ENCODE assay signal across 9 cellular contexts in genomic region chr1:183180634-183181056, GRCh38. TPM values are rescaled to one million over a fixed set of nuclear protein-coding genes. Genes with fewer than 3 reads are reported as not detected.
A peak's percentile ranks its signal among the peaks of the same experiment; 100 is the strongest.
DNase-seq lines count a peak whose midpoint lies in the region; ATAC-seq and TF ChIP-seq lines count a peak whose summit lies in the region.
"Had no signal": no experiment of that assay in that cellular context is flagged by ENCODE, and none has a peak within 500 bp of the region (broad histone marks: within the 10 kb centered on the region; RNA-seq: fewer than 3 reads in every experiment).

No MANE protein-coding gene starts in this region.

- no peaks in the 10 kb centered on the region for H3K4me1 Mint-ChIP-seq in T-helper 2 cell treated with Interferon-gamma antibody and Interleukin-4, amounts not matched to agents 5 μg/mL and 100 μg/mL, for 36 hours (ENCODE audit: low read depth)
- H3K4me1 Mint-ChIP-seq in mesothelial cell of epicardium, result peaks cover 16% of the 10 kb centered on the region
- H3K4me1 Mint-ChIP-seq in activated T-cell treated with anti-CD3 and anti-CD28 coated beads, Interleukin-2, amount 50 U/mL, for 24 hours (ENCODE audit: low read depth), result peaks cover 10% of the 10 kb centered on the region

- H3K4me3 ChIP-seq in mammary epithelial cell (replicated peaks in 1 of 3; ENCODE audit: insufficient read depth in 1 of 3, low read depth in 2 of 3, low read length in 3 of 3) (peak overlapping the region in 1 of 3 experiments; percentile 13), BE2C (ENCODE audit: low read depth, low read length) (no peak overlapping the region)

- 13% methylated on average over 3 of the region's 3 CpGs for WGBS in mammary epithelial cell (ENCODE audit: low coverage, missing lambda C conversion rate)

- no peaks in the 10 kb centered on the region for H4K20me1 ChIP-seq in mammary epithelial cell (ENCODE audit: insufficient read depth, low read length)

- H3K4me1 ChIP-seq in mammary epithelial cell (ENCODE audit: insufficient read depth, low read length) (peaks cover 45% of the 10 kb centered on the region), BE2C (peaks cover 6% of the 10 kb centered on the region)

- in situ Hi-C loops in mammary epithelial cell (cut with MboI; ENCODE audit: low sequenced_read_pairs in 2 of 2), result loop anchor here in 1 of 2 donors (10.0 kb wide), 1 partner anchor 156 kb away; the partner anchor contains the start of gene LAMC1

- intact Hi-C loops in mammary epithelial cell (cut with micrococcal nuclease), result loop anchor here (1.0 kb wide), 1 partner anchor 15 kb away; no protein-coding TSS in a partner anchor

- no peaks in the 10 kb centered on the region for H3K36me3 Mint-ChIP-seq in T-helper 2 cell treated with Interferon-gamma antibody and Interleukin-4, amounts not matched to agents 5 μg/mL and 100 μg/mL, for 36 hours (ENCODE audit: low read depth)
- H3K36me3 Mint-ChIP-seq in mesothelial cell of epicardium, result no peaks in the 10 kb centered on the region
- no peaks in the 10 kb centered on the region for H3K36me3 Mint-ChIP-seq in activated T-cell treated with anti-CD3 and anti-CD28 coated beads, Interleukin-2, amount 50 U/mL, for 24 hours (ENCODE audit: low read depth)

- no peaks in the 10 kb centered on the region for H3K27me3 ChIP-seq in mammary epithelial cell (ENCODE audit: insufficient read depth, low read length)
- H3K27me3 ChIP-seq in BE2C, result no peaks in the 10 kb centered on the region

- H3K9me3 Mint-ChIP-seq in T-helper 2 cell treated with Interferon-gamma antibody and Interleukin-4, amounts not matched to agents 5 μg/mL and 100 μg/mL, for 36 hours, result no peaks in the 10 kb centered on the region
- no peaks in the 10 kb centered on the region for H3K9me3 Mint-ChIP-seq in mesothelial cell of epicardium
- H3K9me3 Mint-ChIP-seq in activated T-cell treated with anti-CD3 and anti-CD28 coated beads, Interleukin-2, amount 50 U/mL, for 24 hours, result no peaks in the 10 kb centered on the region

- peaks cover 3% of the 10 kb centered on the region for H3K79me2 ChIP-seq in mammary epithelial cell (ENCODE audit: insufficient read depth, low read length)

- no peak overlapping the region for H3K4me3 Mint-ChIP-seq in T-helper 2 cell treated with Interferon-gamma antibody and Interleukin-4, amounts not matched to agents 5 μg/mL and 100 μg/mL, for 36 hours
- no peak overlapping the region for H3K4me3 Mint-ChIP-seq in mesothelial cell of epicardium
- no peak overlapping the region for H3K4me3 Mint-ChIP-seq in activated T-cell treated with anti-CD3 and anti-CD28 coated beads, Interleukin-2, amount 50 U/mL, for 24 hours

- peaks cover 3% of the 10 kb centered on the region for H3K27me3 Mint-ChIP-seq in T-helper 2 cell treated with Interferon-gamma antibody and Interleukin-4, amounts not matched to agents 5 μg/mL and 100 μg/mL, for 36 hours (ENCODE audit: low read depth)
- H3K27me3 Mint-ChIP-seq in mesothelial cell of epicardium (ENCODE audit: low read depth), result no peaks in the 10 kb centered on the region
- peaks cover 13% of the 10 kb centered on the region for H3K27me3 Mint-ChIP-seq in activated T-cell treated with anti-CD3 and anti-CD28 coated beads, Interleukin-2, amount 50 U/mL, for 24 hours

- TF ChIP-seq CTCF in mammary epithelial cell (conservative IDR thresholded peaks at IDR 0.05 in 1 of 2, IDR thresholded peaks at IDR 0.05 in 1 of 2; ENCODE audit: extremely low read depth in 1 of 2, insufficient read depth in 1 of 2, low read depth in 1 of 2, low read length in 2 of 2) (no peak), mesothelial cell of epicardium (IDR thresholded peaks at IDR 0.05; ENCODE audit: unreplicated experiment) (no peak), BE2C (IDR thresholded peaks at IDR 0.05; ENCODE audit: low read depth, low read length) (no peak)

- no peak overlapping the region for H3K27ac Mint-ChIP-seq in T-helper 2 cell treated with Interferon-gamma antibody and Interleukin-4, amounts not matched to agents 5 μg/mL and 100 μg/mL, for 36 hours
- peak overlapping the region; percentile 87 for H3K27ac Mint-ChIP-seq in mesothelial cell of epicardium
- no peak overlapping the region for H3K27ac Mint-ChIP-seq in activated T-cell treated with anti-CD3 and anti-CD28 coated beads, Interleukin-2, amount 50 U/mL, for 24 hours

- dilution Hi-C loops in mammary epithelial cell (cut with HindIII; ENCODE audit: low sequenced_read_pairs), result no loop called here

- no peaks in the 10 kb centered on the region for H3K36me3 ChIP-seq in mammary epithelial cell (ENCODE audit: insufficient read depth, low read length)
- H3K36me3 ChIP-seq in BE2C, result no peaks in the 10 kb centered on the region

- H3K9ac ChIP-seq in mammary epithelial cell (ENCODE audit: insufficient read depth, low read length), result peak overlapping the region; percentile 88

- H3K9me3 ChIP-seq in mammary epithelial cell (replicated peaks; ENCODE audit: insufficient read depth, low read length), result no peaks in the 10 kb centered on the region
- no peaks in the 10 kb centered on the region for H3K9me3 ChIP-seq in BE2C

- peak overlapping the region; percentile 33 for H2AFZ ChIP-seq in mammary epithelial cell (ENCODE audit: low read depth, low read length)

- H3K27ac ChIP-seq in mammary epithelial cell (ENCODE audit: insufficient read depth, low read depth, low read length), result peak overlapping the region; percentile 99

- peak; percentile 6 for DNase-seq in T-helper 2 cell treated with Interferon-gamma antibody and Interleukin-4, amounts not matched to agents 5 μg/mL and 100 μg/mL, for 36 hours (ENCODE audit: low spot score)
- DNase-seq in T-helper 2 cell (no peak), mammary epithelial cell (peak; percentile 96), mesothelial cell of epicardium (ENCODE audit: low spot score in 2 of 2, unreplicated experiment in 2 of 2) (no peak), BE2C (no peak)
- no peak for DNase-seq in activated T-cell treated with anti-CD3 and anti-CD28 coated beads, Interleukin-2, amount 50 U/mL, for 24 hours

- TSS peak; percentile 67 for BruUV-seq in mammary epithelial cell (replicated peaks; lab: Mats Ljungman, UMichigan)

- CTCF ChIA-PET in mammary epithelial cell (lab: Charles Lee; ENCODE audit: low non-redundant PET), result no interaction called here

- peak overlapping the region; percentile 73 for H3K4me2 ChIP-seq in mammary epithelial cell (ENCODE audit: insufficient read depth, low read depth, low read length)

- ATAC-seq in HG03460 (IDR thresholded peaks at IDR 0.05; ENCODE audit: unreplicated experiment), result peak; percentile 70
- no peak for ATAC-seq in HG02884 (IDR thresholded peaks at IDR 0.05; ENCODE audit: unreplicated experiment)

RNA-seq across cellular contexts. Expression of gene LAMC2, which starts 5.4 kb away (rescaled TPM):
- total RNA-seq in mammary epithelial cell (1,000 to 10,000 TPM; 1,201 to 2,277 TPM), mesothelial cell of epicardium (9.2 to 10.4 TPM (median 9.9 TPM) in 3 replicates)
- polyA plus RNA-seq in mammary epithelial cell, result 1,668 TPM
- 2,109 TPM for polyA minus RNA-seq in mammary epithelial cell
- 0.40 TPM for polyA plus RNA-seq in BE2C (2012; ENCODE audit: insufficient read depth, insufficient read length, low read depth)
- total RNA-seq: activated CD8-positive, alpha-beta memory T cell treated with anti-CD3 and anti-CD28 coated beads for 36 hours had no signal

Comparison
In these comparisons a context has a peak if more than half of its experiments do, and no peak if none do; other contexts are left out.
1. DNase-seq: peak in T-helper 2 cell treated with Interferon-gamma antibody and Interleukin-4, amounts not matched to agents 5 μg/mL and 100 μg/mL, for 36 hours (single experiment) and mammary epithelial cell (single experiment); none in T-helper 2 cell (0 of 5), mesothelial cell of epicardium (0 of 2), activated T-cell treated with anti-CD3 and anti-CD28 coated beads, Interleukin-2, amount 50 U/mL, for 24 hours (single experiment) and BE2C (single experiment).
2. RNA of gene LAMC2, which starts 5.4 kb away (total RNA-seq): 1,201 to 2,277 TPM in mammary epithelial cell; 9.2 to 10.4 TPM in mesothelial cell of epicardium; every median in the first group is over 100 times any median in the second.